8 cellular contexts compared by ENCODE assay signal in genomic region chr4:1009647-1010521, GRCh38. TPM values are rescaled to one million over a fixed set of nuclear protein-coding genes. Genes with fewer than 3 reads are reported as not detected.
A peak's percentile ranks its signal among the peaks of the same experiment; 100 is the strongest.
DNase-seq lines count a peak whose midpoint lies in the region; ATAC-seq and TF ChIP-seq lines count a peak whose summit lies in the region.

No MANE protein-coding gene starts in this region.

- H3K36me3 Mint-ChIP-seq in activated T-helper 17 cell treated with anti-CD3 and anti-CD28 coated beads, Interleukin-2, amount 50 U/mL, for 72 hours (ENCODE audit: low read depth) = no peaks in the 10 kb centered on the region
- H3K36me3 Mint-ChIP-seq in neural crest cell (ENCODE audit: low read depth) = peaks cover 3% of the 10 kb centered on the region

- TF ChIP-seq CTCF in PC-3 (conservative IDR thresholded peaks at IDR 0.05; ENCODE audit: low read depth, low read length) = no peak
- TF ChIP-seq CTCF in fibroblast of villous mesenchyme (IDR thresholded peaks at IDR 0.05; ENCODE audit: insufficient read depth, low read depth, low read length) = no peak
- peak; percentile 45 for TF ChIP-seq CTCF in neural crest cell (conservative IDR thresholded peaks at IDR 0.05)

- CTCF ChIA-PET in PC-3 (lab: Charles Lee) = interaction anchor here (0.6 kb wide), 1 partner anchor 11 kb away, joined by 4 read pairs; no protein-coding TSS in a partner anchor

- peak overlapping the region; percentile 88 for H3K27ac Mint-ChIP-seq in activated T-helper 17 cell treated with anti-CD3 and anti-CD28 coated beads, Interleukin-2, amount 50 U/mL, for 72 hours
- no peak overlapping the region for H3K27ac Mint-ChIP-seq in neural crest cell (ENCODE audit: unreplicated experiment)
- no peak overlapping the region for H3K27ac Mint-ChIP-seq in stimulated activated naive CD8-positive, alpha-beta T cell treated with anti-CD3 and anti-CD28 coated beads, Interleukin-15, amount 100 ng/mL, for 72 hours

- H3K4me1 ChIP-seq in PC-3 (ENCODE audit: insufficient read depth, low read length) = peaks cover 12% of the 10 kb centered on the region

- H3K4me2 ChIP-seq in PC-3 (ENCODE audit: low read length) = peak overlapping the region; percentile 97

- POLR2A ChIA-PET in PC-3 (lab: Charles Lee; ENCODE audit: unreplicated experiment) = interaction anchor here (0.6 kb wide), 1 partner anchor 35 kb away, joined by 3 read pairs; no protein-coding TSS in a partner anchor

- peak; percentile 39 for ATAC-seq in HG02623 (IDR thresholded peaks at IDR 0.05; ENCODE audit: unreplicated experiment)
- peak; percentile 15 for ATAC-seq in PC-3
- ATAC-seq in activated T-helper 17 cell treated with anti-CD3 and anti-CD28 coated beads, Interleukin-2, amount 50 U/mL, for 72 hours (replicated peaks) = peak; percentile 43
- peak; percentile 19 for ATAC-seq in stimulated activated naive CD8-positive, alpha-beta T cell treated with anti-CD3 and anti-CD28 coated beads, Interleukin-15, amount 100 ng/mL, for 72 hours

- H4K20me1 ChIP-seq in PC-3 (ENCODE audit: low read length) = no peaks in the 10 kb centered on the region; the same call in 1 of the 2 replicates

- 0 out of 2 replicates have a peak, but pooled peaks cover 5% of the 10 kb centered on the region for H3K27me3 ChIP-seq in PC-3 (ENCODE audit: low read length)

- no peaks in the 10 kb centered on the region for H3K9me3 ChIP-seq in PC-3 (ENCODE audit: low read length)

- H3F3A ChIP-seq in PC-3 (ENCODE audit: low read length, unreplicated experiment) = no peaks in the 10 kb centered on the region

- H2AFZ ChIP-seq in PC-3 (ENCODE audit: low read length) = peak overlapping the region; percentile 73

- H3K4me1 Mint-ChIP-seq in activated T-helper 17 cell treated with anti-CD3 and anti-CD28 coated beads, Interleukin-2, amount 50 U/mL, for 72 hours = peaks cover 4% of the 10 kb centered on the region
- H3K4me1 Mint-ChIP-seq in neural crest cell = peaks cover 16% of the 10 kb centered on the region
- peaks cover 28% of the 10 kb centered on the region for H3K4me1 Mint-ChIP-seq in stimulated activated naive CD8-positive, alpha-beta T cell treated with anti-CD3 and anti-CD28 coated beads, Interleukin-15, amount 100 ng/mL, for 72 hours

- H3K9me3 Mint-ChIP-seq in activated T-helper 17 cell treated with anti-CD3 and anti-CD28 coated beads, Interleukin-2, amount 50 U/mL, for 72 hours = no peaks in the 10 kb centered on the region
- no peaks in the 10 kb centered on the region for H3K9me3 Mint-ChIP-seq in neural crest cell
- peaks cover 0 to 6% of the 10 kb centered on the region in 2 donors for H3K9me3 Mint-ChIP-seq in stimulated activated naive CD8-positive, alpha-beta T cell treated with anti-CD3 and anti-CD28 coated beads, Interleukin-15, amount 100 ng/mL, for 72 hours

- BruUV-seq in PC-3 (replicated peaks; lab: Mats Ljungman, UMichigan) = no TSS peak

- H3K27me3 Mint-ChIP-seq in activated T-helper 17 cell treated with anti-CD3 and anti-CD28 coated beads, Interleukin-2, amount 50 U/mL, for 72 hours = peaks cover 24% of the 10 kb centered on the region
- H3K27me3 Mint-ChIP-seq in neural crest cell (ENCODE audit: low read depth) = peaks cover 49% of the 10 kb centered on the region
- H3K27me3 Mint-ChIP-seq in stimulated activated naive CD8-positive, alpha-beta T cell treated with anti-CD3 and anti-CD28 coated beads, Interleukin-15, amount 100 ng/mL, for 72 hours = peaks cover 45% of the 10 kb centered on the region

- H3K79me2 ChIP-seq in PC-3 (ENCODE audit: low read length) = no peaks in the 10 kb centered on the region

- H3K4me3 ChIP-seq in PC-3 (ENCODE audit: low read length) = peak overlapping the region; percentile 71
- peak overlapping the region; percentile 64 for H3K4me3 ChIP-seq in fibroblast of villous mesenchyme (ENCODE audit: low read depth, low read length)

- intact Hi-C loops in PC-3 (cut with micrococcal nuclease) = no loop called here

- H3K4me3 Mint-ChIP-seq in activated T-helper 17 cell treated with anti-CD3 and anti-CD28 coated beads, Interleukin-2, amount 50 U/mL, for 72 hours = peak overlapping the region; percentile 91
- peak overlapping the region; percentile 84 for H3K4me3 Mint-ChIP-seq in neural crest cell
- H3K4me3 Mint-ChIP-seq in stimulated activated naive CD8-positive, alpha-beta T cell treated with anti-CD3 and anti-CD28 coated beads, Interleukin-15, amount 100 ng/mL, for 72 hours = peak overlapping the region; percentile 83 to 89

- H3K9ac ChIP-seq in PC-3 (ENCODE audit: low read length) = peak overlapping the region; percentile 43

- no peaks in the 10 kb centered on the region for H3K36me3 ChIP-seq in PC-3 (ENCODE audit: low read depth, low read length)

- H3K27ac ChIP-seq in PC-3 (ENCODE audit: low read length) = peak overlapping the region; percentile 72

- no peaks in the 10 kb centered on the region for H3K9me2 ChIP-seq in PC-3 (replicated peaks; ENCODE audit: low read length)

- DNase-seq in GM03348 (ENCODE audit: low spot score) = peak; percentile 97
- DNase-seq in PC-3 = peak; percentile 44
- DNase-seq in fibroblast of villous mesenchyme (ENCODE audit: low read depth) = peak; percentile 53
- DNase-seq in neural crest cell (ENCODE audit: low read depth, low spot score) = peak; percentile 54
- DNase-seq in stimulated activated naive CD8-positive, alpha-beta T cell treated with anti-CD3 and anti-CD28 coated beads, Interleukin-15, amount 100 ng/mL, for 72 hours = peak; percentile 67 to 80
- DNase-seq in COR-L47 (lab: John Stamatoyannopoulos, UW) = no peak

RNA-seq across cellular contexts. Expression of gene FGFRL1, which starts 1.5 kb away (rescaled TPM):
- total RNA-seq in PC-3 (2014; rRNA removed) (31.2 and 42.6 TPM in 2 replicates), fibroblast of villous mesenchyme (8.1 and 8.6 TPM in 2 replicates), neural crest cell (54.9 and 58.8 TPM in 2 replicates)
- 10 to 100 TPM; 12.0 to 16.7 TPM for total RNA-seq in activated T-helper 17 cell treated with anti-CD3 and anti-CD28 coated beads, Interleukin-2, amount 50 U/mL, for 72 hours

RNA-seq across cellular contexts. Expression of gene SLC26A1, which starts 16.7 kb away (rescaled TPM):
- 0.52 TPM in 1 of 2 replicates, not detected in the other for total RNA-seq in PC-3 (2014; rRNA removed)
- total RNA-seq in activated T-helper 17 cell treated with anti-CD3 and anti-CD28 coated beads, Interleukin-2, amount 50 U/mL, for 72 hours = under 1 TPM in 1 of 2 donors, not detected in 1; 0.37 TPM
- total RNA-seq in fibroblast of villous mesenchyme = under 0.01 and 0.32 TPM in 2 replicates
- total RNA-seq in neural crest cell = 0.27 and 0.84 TPM in 2 replicates

RNA-seq across cellular contexts. Expression of gene IDUA, which starts 23.0 kb away (rescaled TPM):
- total RNA-seq in PC-3 (2014; rRNA removed) (10.1 and 10.3 TPM in 2 replicates), fibroblast of villous mesenchyme (10.4 and 19.3 TPM in 2 replicates), neural crest cell (16.4 and 18.0 TPM in 2 replicates)
- total RNA-seq in activated T-helper 17 cell treated with anti-CD3 and anti-CD28 coated beads, Interleukin-2, amount 50 U/mL, for 72 hours = 10 to 100 TPM; 14.9 to 16.4 TPM

RNA-seq across cellular contexts. Expression of gene DGKQ, which starts 36.5 kb away (rescaled TPM):
- total RNA-seq in PC-3 (2014; rRNA removed) (14.2 and 23.5 TPM in 2 replicates), fibroblast of villous mesenchyme (11.2 and 13.2 TPM in 2 replicates), neural crest cell (15.0 and 15.7 TPM in 2 replicates)
- 1 to 10 TPM; 4.8 to 9.0 TPM for total RNA-seq in activated T-helper 17 cell treated with anti-CD3 and anti-CD28 coated beads, Interleukin-2, amount 50 U/mL, for 72 hours
